Comparison of ENCODE assay signal across 10 cellular contexts in genomic region chr10:8369666-8370065, GRCh38.
DNase-seq lines count a peak whose midpoint lies in the region; ATAC-seq and TF ChIP-seq lines count a peak whose summit lies in the region.
"Had no signal": no experiment of that assay in that cellular context is flagged by ENCODE, and none has a peak within 500 bp of the region (broad histone marks: within the 10 kb centered on the region; RNA-seq: fewer than 3 reads in every experiment).

No MANE protein-coding gene starts in this region.

- TF ChIP-seq CTCF in GM06990 (IDR thresholded peaks at IDR 0.05; ENCODE audit: insufficient read depth, low read length, poor library complexity, severe bottlenecking) (no peak), mammary epithelial cell (conservative IDR thresholded peaks at IDR 0.05 in 1 of 2, IDR thresholded peaks at IDR 0.05 in 1 of 2; ENCODE audit: extremely low read depth in 1 of 2, insufficient read depth in 1 of 2, low read depth in 1 of 2, low read length in 2 of 2) (no peak)

- H3K27ac ChIP-seq in mammary epithelial cell (ENCODE audit: insufficient read depth, low read depth, low read length) = peak overlapping the region; percentile 1
- H3K27ac ChIP-seq: neural progenitor cell had no signal

- ATAC-seq in GM19395 (IDR thresholded peaks at IDR 0.05; ENCODE audit: unreplicated experiment) (peak; percentile 86), HG03342 (IDR thresholded peaks at IDR 0.05; ENCODE audit: unreplicated experiment) (peak; percentile 73), HG03457 (IDR thresholded peaks at IDR 0.05; ENCODE audit: unreplicated experiment) (no peak)

- H3K79me2 ChIP-seq in mammary epithelial cell (ENCODE audit: insufficient read depth, low read length) = no peaks in the 10 kb centered on the region

- peak; percentile 73 for DNase-seq in GM06990 (ENCODE audit: extremely low read depth, insufficient read length)
- DNase-seq in mammary epithelial cell = peak; percentile 87
- DNase-seq in GOT3 (lab: John Stamatoyannopoulos, UW) = no peak
- DNase-seq in Kasumi-1 (lab: John Stamatoyannopoulos, UW) = no peak
- DNase-seq in NCI-H1048 (lab: John Stamatoyannopoulos, UW) = no peak
- DNase-seq: stimulated activated CD4-positive, alpha-beta T cell treated with anti-CD3 and anti-CD28 coated beads, Interleukin-4, amount 100 ng/mL, for 1 hour had no signal

- H3K36me3 ChIP-seq in GM06990 (ENCODE audit: control insufficient read depth, insufficient read depth, low read length) = no peaks in the 10 kb centered on the region
- H3K36me3 ChIP-seq in mammary epithelial cell (ENCODE audit: insufficient read depth, low read length) = no peaks in the 10 kb centered on the region
- H3K36me3 ChIP-seq: neural progenitor cell had no signal

- WGBS in mammary epithelial cell (ENCODE audit: low coverage, missing lambda C conversion rate) = 50% methylated on average over 7 of the region's 7 CpGs

- no peak overlapping the region for H3K9ac ChIP-seq in mammary epithelial cell (ENCODE audit: insufficient read depth, low read length)
- H3K9ac ChIP-seq: neural progenitor cell had no signal

- intact Hi-C loops in mammary epithelial cell (cut with micrococcal nuclease) = loop anchor here (10.0 kb wide), 1 partner anchor 315 kb away; the partner anchor contains the start of gene GATA3

- no peak overlapping the region for H3K4me3 ChIP-seq in GM06990 (replicated peaks; ENCODE audit: low read depth, low read length)
- H3K4me3 ChIP-seq in mammary epithelial cell (replicated peaks in 1 of 3; ENCODE audit: insufficient read depth in 1 of 3, low read depth in 2 of 3, low read length in 3 of 3) = no peak overlapping the region
- H3K4me3 ChIP-seq: neural progenitor cell had no signal

- no peaks in the 10 kb centered on the region for H3K9me3 ChIP-seq in mammary epithelial cell (replicated peaks; ENCODE audit: insufficient read depth, low read length)

- dilution Hi-C loops in mammary epithelial cell (cut with HindIII; ENCODE audit: low sequenced_read_pairs) = no loop called here

- no TSS peak for BruUV-seq in mammary epithelial cell (replicated peaks; lab: Mats Ljungman, UMichigan)

- CTCF ChIA-PET in mammary epithelial cell (lab: Charles Lee; ENCODE audit: low non-redundant PET) = no interaction called here

- peaks cover 18% of the 10 kb centered on the region for H3K4me1 ChIP-seq in mammary epithelial cell (ENCODE audit: insufficient read depth, low read length)
- H3K4me1 ChIP-seq: neural progenitor cell had no signal

- H2AFZ ChIP-seq in mammary epithelial cell (ENCODE audit: low read depth, low read length) = peak overlapping the region; percentile 43
- H2AFZ ChIP-seq: neural progenitor cell had no signal

- no peaks in the 10 kb centered on the region for H4K20me1 ChIP-seq in mammary epithelial cell (ENCODE audit: insufficient read depth, low read length)

- in situ Hi-C loops in mammary epithelial cell (cut with MboI; ENCODE audit: low sequenced_read_pairs in 2 of 2) = no loop called here

- no peak overlapping the region for H3K4me2 ChIP-seq in mammary epithelial cell (ENCODE audit: insufficient read depth, low read depth, low read length)
- H3K4me2 ChIP-seq: neural progenitor cell had no signal

- H3K27me3 ChIP-seq in GM06990 (replicated peaks; ENCODE audit: control insufficient read depth, insufficient read depth, low read length) (no peaks in the 10 kb centered on the region), mammary epithelial cell (ENCODE audit: insufficient read depth, low read length) (no peaks in the 10 kb centered on the region)
- H3K27me3 ChIP-seq: neural progenitor cell had no signal

Comparison
In these comparisons a context has a peak if more than half of its experiments do, and no peak if none do; other contexts are left out.
1. DNase-seq: peak in GM06990 (single experiment) and mammary epithelial cell (single experiment); none in GOT3 (single experiment), Kasumi-1 (0 of 2) and NCI-H1048 (single experiment).